ENCODE assay signal across 8 cellular contexts in genomic region chr15:48358229-48358641, GRCh38. TPM values are rescaled to one million over a fixed set of nuclear protein-coding genes. Genes with fewer than 3 reads are reported as not detected.
A peak's percentile ranks its signal among the peaks of the same experiment; 100 is the strongest.
DNase-seq lines count a peak whose midpoint lies in the region; ATAC-seq, FAIRE-seq and TF ChIP-seq lines count a peak whose summit lies in the region.

No MANE protein-coding gene starts in this region.

- no peaks in the 10 kb centered on the region for H3K79me2 ChIP-seq in GM23338 (replicated peaks; ENCODE audit: insufficient read depth)

- no peak overlapping the region for H3K4me3 Mint-ChIP-seq in GM23338

- no peak for DNase-seq in AG09319 (ENCODE audit: extremely low read depth, low read depth)
- peak; percentile 45 for DNase-seq in GM23338 (ENCODE audit: low spot score)
- DNase-seq in RCC 7860 (ENCODE audit: low spot score): peak; percentile 30
- peak; percentile 78 for DNase-seq in fibroblast of the aortic adventitia (ENCODE audit: low read depth)
- no peak for DNase-seq in retinal pigment epithelial cell (ENCODE audit: low read depth)

- H3K27ac Mint-ChIP-seq in GM23338: no peak overlapping the region

- H3K9me2 ChIP-seq in GM23338 (ENCODE audit: insufficient read depth): no peaks in the 10 kb centered on the region

- no peaks in the 10 kb centered on the region for H3K4me1 ChIP-seq in GM23338 (ENCODE audit: insufficient read depth)

- no peaks in the 10 kb centered on the region for H3K27me3 Mint-ChIP-seq in GM23338 (ENCODE audit: insufficient read depth, low read depth, poor library complexity)

- peak; percentile 44; the same call in 1 of the 3 replicates for ATAC-seq in GM23338
- no peak for ATAC-seq in HG02870 (IDR thresholded peaks at IDR 0.05; ENCODE audit: unreplicated experiment)
- ATAC-seq in HG03378 (IDR thresholded peaks at IDR 0.05; ENCODE audit: unreplicated experiment): no peak
- ATAC-seq in HG03196 (IDR thresholded peaks at IDR 0.05; ENCODE audit: unreplicated experiment): no peak

- H3K4me3 ChIP-seq in GM23338: no peak overlapping the region
- H3K4me3 ChIP-seq in fibroblast of the aortic adventitia (ENCODE audit: low read depth, low read length): no peak overlapping the region
- no peak overlapping the region for H3K4me3 ChIP-seq in retinal pigment epithelial cell (ENCODE audit: low read length)

- H3K27me3 ChIP-seq in GM23338 (ENCODE audit: insufficient read depth): no peaks in the 10 kb centered on the region

- no peaks in the 10 kb centered on the region for H3K36me3 Mint-ChIP-seq in GM23338 (ENCODE audit: low read depth)

- FAIRE-seq in RCC 7860 (lab: Jason Lieb, UNC): peak; percentile 64

- H3F3A ChIP-seq in GM23338 (replicated peaks; ENCODE audit: low read depth): no peaks in the 10 kb centered on the region

- no peaks in the 10 kb centered on the region for H3K9me3 Mint-ChIP-seq in GM23338

- H3K4me1 Mint-ChIP-seq in GM23338: peaks cover 8% of the 10 kb centered on the region

- no peak overlapping the region for H3K4me2 ChIP-seq in GM23338

- TF ChIP-seq CTCF in AG09319 (IDR thresholded peaks at IDR 0.05; ENCODE audit: low read depth, low read length): peak; percentile 56
- TF ChIP-seq CTCF in GM23338 (conservative IDR thresholded peaks at IDR 0.05; ENCODE audit: low read depth in 2 of 2): peak in 1 of 2 experiments; percentile 94; a peak in 3 of 4 replicates
- TF ChIP-seq CTCF in fibroblast of the aortic adventitia (IDR thresholded peaks at IDR 0.05; ENCODE audit: insufficient read depth, low read length): peak; percentile 64
- peak; percentile 52 for TF ChIP-seq CTCF in retinal pigment epithelial cell (conservative IDR thresholded peaks at IDR 0.05; ENCODE audit: low read depth, low read length)

- no peak overlapping the region for H2AFZ ChIP-seq in GM23338

- no peak overlapping the region for H3K27ac ChIP-seq in GM23338 (ENCODE audit: low read depth)

- H4K20me1 ChIP-seq in GM23338 (replicated peaks; ENCODE audit: insufficient read depth): no peaks in the 10 kb centered on the region

- H3K36me3 ChIP-seq in GM23338 (ENCODE audit: insufficient read depth): no peaks in the 10 kb centered on the region

TF ChIP-seq in GM23338, 12 proteins besides CTCF, POLR2A, EP300 and RAD21 (continues in another document):
- no peak for TF ChIP-seq POLR2AphosphoS5 (IDR thresholded peaks at IDR 0.05; ENCODE audit: low read depth)
- TF ChIP-seq ZNF114 (CRISPR knock-in tag; IDR thresholded peaks at IDR 0.05): no peak
- no peak for TF ChIP-seq EZH2 (IDR thresholded peaks at IDR 0.05; ENCODE audit: low read depth, unreplicated experiment)
- no peak for TF ChIP-seq ZNF331 (CRISPR knock-in tag; IDR thresholded peaks at IDR 0.05; ENCODE audit: low read depth)
- no peak for TF ChIP-seq STAT1 (IDR thresholded peaks at IDR 0.05; ENCODE audit: unreplicated experiment)
- no peak for TF ChIP-seq CREB1 (CRISPR knock-in tag; IDR thresholded peaks at IDR 0.05; ENCODE audit: low read depth)
- TF ChIP-seq, protein P1, sequence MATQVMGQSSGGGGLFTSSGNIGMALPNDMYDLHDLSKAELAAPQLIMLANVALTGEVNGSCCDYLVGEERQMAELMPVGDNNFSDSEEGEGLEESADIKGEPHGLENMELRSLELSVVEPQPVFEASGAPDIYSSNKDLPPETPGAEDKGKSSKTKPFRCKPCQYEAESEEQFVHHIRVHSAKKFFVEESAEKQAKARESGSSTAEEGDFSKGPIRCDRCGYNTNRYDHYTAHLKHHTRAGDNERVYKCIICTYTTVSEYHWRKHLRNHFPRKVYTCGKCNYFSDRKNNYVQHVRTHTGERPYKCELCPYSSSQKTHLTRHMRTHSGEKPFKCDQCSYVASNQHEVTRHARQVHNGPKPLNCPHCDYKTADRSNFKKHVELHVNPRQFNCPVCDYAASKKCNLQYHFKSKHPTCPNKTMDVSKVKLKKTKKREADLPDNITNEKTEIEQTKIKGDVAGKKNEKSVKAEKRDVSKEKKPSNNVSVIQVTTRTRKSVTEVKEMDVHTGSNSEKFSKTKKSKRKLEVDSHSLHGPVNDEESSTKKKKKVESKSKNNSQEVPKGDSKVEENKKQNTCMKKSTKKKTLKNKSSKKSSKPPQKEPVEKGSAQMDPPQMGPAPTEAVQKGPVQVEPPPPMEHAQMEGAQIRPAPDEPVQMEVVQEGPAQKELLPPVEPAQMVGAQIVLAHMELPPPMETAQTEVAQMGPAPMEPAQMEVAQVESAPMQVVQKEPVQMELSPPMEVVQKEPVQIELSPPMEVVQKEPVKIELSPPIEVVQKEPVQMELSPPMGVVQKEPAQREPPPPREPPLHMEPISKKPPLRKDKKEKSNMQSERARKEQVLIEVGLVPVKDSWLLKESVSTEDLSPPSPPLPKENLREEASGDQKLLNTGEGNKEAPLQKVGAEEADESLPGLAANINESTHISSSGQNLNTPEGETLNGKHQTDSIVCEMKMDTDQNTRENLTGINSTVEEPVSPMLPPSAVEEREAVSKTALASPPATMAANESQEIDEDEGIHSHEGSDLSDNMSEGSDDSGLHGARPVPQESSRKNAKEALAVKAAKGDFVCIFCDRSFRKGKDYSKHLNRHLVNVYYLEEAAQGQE (IDR thresholded peaks at IDR 0.05; ENCODE audit: unreplicated experiment): no peak
- no peak for TF ChIP-seq JUNB (IDR thresholded peaks at IDR 0.05; ENCODE audit: unreplicated experiment)
- no peak for TF ChIP-seq ETS1 (IDR thresholded peaks at IDR 0.05)
- no peak for TF ChIP-seq NANOG (IDR thresholded peaks at IDR 0.05; ENCODE audit: borderline replicate concordance)
- TF ChIP-seq, protein P2, sequence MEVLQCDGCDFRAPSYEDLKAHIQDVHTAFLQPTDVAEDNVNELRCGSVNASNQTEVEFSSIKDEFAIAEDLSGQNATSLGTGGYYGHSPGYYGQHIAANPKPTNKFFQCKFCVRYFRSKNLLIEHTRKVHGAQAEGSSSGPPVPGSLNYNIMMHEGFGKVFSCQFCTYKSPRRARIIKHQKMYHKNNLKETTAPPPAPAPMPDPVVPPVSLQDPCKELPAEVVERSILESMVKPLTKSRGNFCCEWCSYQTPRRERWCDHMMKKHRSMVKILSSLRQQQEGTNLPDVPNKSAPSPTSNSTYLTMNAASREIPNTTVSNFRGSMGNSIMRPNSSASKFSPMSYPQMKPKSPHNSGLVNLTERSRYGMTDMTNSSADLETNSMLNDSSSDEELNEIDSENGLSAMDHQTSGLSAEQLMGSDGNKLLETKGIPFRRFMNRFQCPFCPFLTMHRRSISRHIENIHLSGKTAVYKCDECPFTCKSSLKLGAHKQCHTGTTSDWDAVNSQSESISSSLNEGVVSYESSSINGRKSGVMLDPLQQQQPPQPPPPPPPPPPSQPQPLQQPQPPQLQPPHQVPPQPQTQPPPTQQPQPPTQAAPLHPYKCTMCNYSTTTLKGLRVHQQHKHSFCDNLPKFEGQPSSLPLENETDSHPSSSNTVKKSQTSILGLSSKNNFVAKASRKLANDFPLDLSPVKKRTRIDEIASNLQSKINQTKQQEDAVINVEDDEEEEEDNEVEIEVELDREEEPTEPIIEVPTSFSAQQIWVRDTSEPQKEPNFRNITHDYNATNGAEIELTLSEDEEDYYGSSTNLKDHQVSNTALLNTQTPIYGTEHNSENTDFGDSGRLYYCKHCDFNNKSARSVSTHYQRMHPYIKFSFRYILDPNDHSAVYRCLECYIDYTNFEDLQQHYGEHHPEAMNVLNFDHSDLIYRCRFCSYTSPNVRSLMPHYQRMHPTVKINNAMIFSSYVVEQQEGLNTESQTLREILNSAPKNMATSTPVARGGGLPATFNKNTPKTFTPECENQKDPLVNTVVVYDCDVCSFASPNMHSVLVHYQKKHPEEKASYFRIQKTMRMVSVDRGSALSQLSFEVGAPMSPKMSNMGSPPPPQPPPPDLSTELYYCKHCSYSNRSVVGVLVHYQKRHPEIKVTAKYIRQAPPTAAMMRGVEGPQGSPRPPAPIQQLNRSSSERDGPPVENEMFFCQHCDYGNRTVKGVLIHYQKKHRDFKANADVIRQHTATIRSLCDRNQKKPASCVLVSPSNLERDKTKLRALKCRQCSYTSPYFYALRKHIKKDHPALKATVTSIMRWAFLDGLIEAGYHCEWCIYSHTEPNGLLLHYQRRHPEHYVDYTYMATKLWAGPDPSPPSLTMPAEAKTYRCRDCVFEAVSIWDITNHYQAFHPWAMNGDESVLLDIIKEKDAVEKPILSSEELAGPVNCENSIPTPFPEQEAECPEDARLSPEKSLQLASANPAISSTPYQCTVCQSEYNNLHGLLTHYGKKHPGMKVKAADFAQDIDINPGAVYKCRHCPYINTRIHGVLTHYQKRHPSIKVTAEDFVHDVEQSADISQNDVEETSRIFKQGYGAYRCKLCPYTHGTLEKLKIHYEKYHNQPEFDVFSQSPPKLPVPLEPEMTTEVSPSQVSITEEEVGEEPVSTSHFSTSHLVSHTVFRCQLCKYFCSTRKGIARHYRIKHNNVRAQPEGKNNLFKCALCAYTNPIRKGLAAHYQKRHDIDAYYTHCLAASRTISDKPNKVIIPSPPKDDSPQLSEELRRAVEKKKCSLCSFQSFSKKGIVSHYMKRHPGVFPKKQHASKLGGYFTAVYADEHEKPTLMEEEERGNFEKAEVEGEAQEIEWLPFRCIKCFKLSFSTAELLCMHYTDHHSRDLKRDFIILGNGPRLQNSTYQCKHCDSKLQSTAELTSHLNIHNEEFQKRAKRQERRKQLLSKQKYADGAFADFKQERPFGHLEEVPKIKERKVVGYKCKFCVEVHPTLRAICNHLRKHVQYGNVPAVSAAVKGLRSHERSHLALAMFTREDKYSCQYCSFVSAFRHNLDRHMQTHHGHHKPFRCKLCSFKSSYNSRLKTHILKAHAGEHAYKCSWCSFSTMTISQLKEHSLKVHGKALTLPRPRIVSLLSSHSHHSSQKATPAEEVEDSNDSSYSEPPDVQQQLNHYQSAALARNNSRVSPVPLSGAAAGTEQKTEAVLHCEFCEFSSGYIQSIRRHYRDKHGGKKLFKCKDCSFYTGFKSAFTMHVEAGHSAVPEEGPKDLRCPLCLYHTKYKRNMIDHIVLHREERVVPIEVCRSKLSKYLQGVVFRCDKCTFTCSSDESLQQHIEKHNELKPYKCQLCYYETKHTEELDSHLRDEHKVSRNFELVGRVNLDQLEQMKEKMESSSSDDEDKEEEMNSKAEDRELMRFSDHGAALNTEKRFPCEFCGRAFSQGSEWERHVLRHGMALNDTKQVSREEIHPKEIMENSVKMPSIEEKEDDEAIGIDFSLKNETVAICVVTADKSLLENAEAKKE (CRISPR knock-in tag; IDR thresholded peaks at IDR 0.05): no peak

RNA-seq across cellular contexts. Expression of gene DUT, which starts 27.0 kb away (rescaled TPM):
- 82.5 and 98.2 TPM in 2 replicates for total RNA-seq in GM23338 (2014; rRNA removed; shearing (Covaris generic))
- polyA plus RNA-seq in GM23338 (2016; fragmentation: Nextera tagmentation; extraction: Ambion mirVana): 420 and 428 TPM in 2 replicates
- 70.4 and 72.0 TPM in 2 replicates for total RNA-seq in fibroblast of the aortic adventitia (ENCODE audit: low replicate concordance)

Comparison
In these comparisons a context has a peak if more than half of its experiments do, and no peak if none do; other contexts are left out.
1. DNase-seq: peak in GM23338 (single experiment), RCC 7860 (single experiment) and fibroblast of the aortic adventitia (single experiment); none in AG09319 (single experiment) and retinal pigment epithelial cell (single experiment).